Comparison of ENCODE assay signal across 1 cellular context in the genomic region with DNA sequence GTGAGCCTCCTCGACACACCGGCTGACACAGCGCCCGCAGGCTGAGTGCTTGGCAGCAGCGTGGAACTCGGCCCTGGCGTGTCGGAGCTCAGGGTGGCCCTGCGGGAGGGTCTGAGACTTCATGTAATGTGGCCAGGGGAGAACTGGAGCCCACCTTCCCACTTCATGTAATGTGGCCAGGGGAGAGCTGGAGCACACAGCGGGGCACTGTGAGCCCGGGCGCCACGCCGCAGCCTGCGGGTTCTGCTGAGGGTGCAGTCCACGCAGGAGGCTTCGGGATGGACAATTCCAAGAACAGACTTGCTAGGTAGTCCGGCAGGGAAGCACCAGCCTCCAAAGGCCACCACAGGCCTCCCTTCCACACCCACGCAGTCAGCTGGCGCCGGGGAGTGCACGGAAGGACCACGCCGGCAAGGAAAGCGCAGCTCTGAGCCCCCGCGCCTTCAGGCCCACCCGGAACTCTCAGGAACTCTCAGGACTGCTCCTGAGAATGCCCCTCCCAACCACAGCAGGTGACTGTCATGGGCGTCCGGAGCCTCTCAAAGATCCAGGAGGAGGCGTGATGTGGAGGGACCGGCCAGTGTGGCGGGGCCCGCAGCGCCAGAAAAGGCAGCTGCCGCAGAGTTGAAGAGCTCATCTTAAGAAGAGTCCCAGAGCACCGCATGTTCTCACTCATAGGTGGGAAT.
TF ChIP-seq lines count a peak whose summit lies in the region.

No MANE protein-coding gene starts in this region.

TF ChIP-seq in IMR-90, 13 proteins besides CTCF, POLR2A, EP300 and RAD21 (continued from another document):
- TF ChIP-seq NFE2L2 (IDR thresholded peaks at IDR 0.05; ENCODE audit: low read depth, low read length) (no peak), BHLHE40 (IDR thresholded peaks at IDR 0.05; ENCODE audit: low read depth, low read length) (no peak), CHD1 (IDR thresholded peaks at IDR 0.05; ENCODE audit: low read depth, low read length) (no peak), MAZ (IDR thresholded peaks at IDR 0.05; ENCODE audit: borderline replicate concordance, low read depth, low read length) (no peak)
- TF ChIP-seq, protein P1, sequence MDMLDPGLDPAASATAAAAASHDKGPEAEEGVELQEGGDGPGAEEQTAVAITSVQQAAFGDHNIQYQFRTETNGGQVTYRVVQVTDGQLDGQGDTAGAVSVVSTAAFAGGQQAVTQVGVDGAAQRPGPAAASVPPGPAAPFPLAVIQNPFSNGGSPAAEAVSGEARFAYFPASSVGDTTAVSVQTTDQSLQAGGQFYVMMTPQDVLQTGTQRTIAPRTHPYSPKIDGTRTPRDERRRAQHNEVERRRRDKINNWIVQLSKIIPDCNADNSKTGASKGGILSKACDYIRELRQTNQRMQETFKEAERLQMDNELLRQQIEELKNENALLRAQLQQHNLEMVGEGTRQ (IDR thresholded peaks at IDR 0.05; ENCODE audit: low read depth, low read length): no peak
TF ChIP-seq in IMR-90: peak in this region for 0.
